In the genomic region with DNA sequence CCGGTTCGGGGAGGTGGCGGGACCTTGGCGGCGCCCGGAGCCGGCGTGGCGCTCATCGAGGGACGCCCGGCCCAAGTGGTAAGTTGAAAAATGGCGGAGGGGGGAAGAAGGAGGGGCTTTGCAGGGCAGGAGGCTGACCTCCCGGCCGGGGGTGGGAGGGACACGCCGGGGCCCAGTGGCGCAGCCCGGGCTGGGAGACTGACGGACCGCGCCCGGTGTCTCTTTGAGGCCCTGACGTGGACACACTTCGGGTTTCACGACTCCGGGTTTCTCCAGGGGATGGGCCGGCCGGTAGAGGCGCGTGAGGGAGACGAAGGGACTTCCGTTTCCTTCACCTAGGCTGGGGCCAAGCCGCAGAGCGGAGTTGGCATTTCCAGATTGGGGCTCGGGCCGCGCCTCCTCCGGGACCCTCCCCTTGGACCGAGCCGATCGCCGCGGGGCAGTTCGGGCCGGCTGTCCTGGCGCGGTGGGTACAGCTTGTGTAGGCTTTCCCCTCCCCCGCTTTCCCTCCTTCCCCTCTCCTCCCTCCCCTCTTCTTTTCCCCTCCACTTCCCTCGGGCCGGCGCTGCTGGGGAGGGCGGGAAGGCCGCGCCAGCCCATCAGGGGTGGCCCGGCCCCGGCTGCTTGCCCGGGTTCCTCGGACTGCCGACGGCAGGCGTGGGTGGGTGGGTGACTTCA, we compare ENCODE assay signal across 8 cellular contexts. TPM values are rescaled to one million over a fixed set of nuclear protein-coding genes. Genes with fewer than 3 reads are reported as not detected.
DNase-seq lines count a peak whose midpoint lies in the region; ATAC-seq and TF ChIP-seq lines count a peak whose summit lies in the region.

Gene XIAP, plus strand, starts transcription at position 226 of the 678 bp plus-strand sequence. CDS start 25,610 bp downstream, outside the sequence.

- H3K36me3 ChIP-seq in KMS-11 (ENCODE audit: insufficient read depth) (no peaks in the 10 kb centered on the region), gastroesophageal sphincter (no peaks in the 10 kb centered on the region), suprapubic skin (no peaks in the 10 kb centered on the region)

- H3K27ac ChIP-seq in KMS-11, result peak within 1 kb of the TSS; percentile 92
- H3K27ac ChIP-seq in gastroesophageal sphincter, result peak within 1 kb of the TSS; percentile 90 to 97 (median 94)
- H3K27ac ChIP-seq in suprapubic skin, result peak within 1 kb of the TSS; percentile 98

- peak; percentile 90 for DNase-seq in EL
- DNase-seq in SK-MEL-5 (ENCODE audit: low read depth, low spot score), result peak; percentile 90
- DNase-seq in activated naive CD4-positive, alpha-beta T cell treated with anti-CD3 and anti-CD28 coated beads for 36 hours, result peak; percentile 70
- peak in 54 of 56 donors; percentile 18 to 86 (median 71) for DNase-seq in nucleus accumbens (lab: John Stamatoyannopoulos, UW)
- DNase-seq in suprapubic skin (ENCODE audit: low spot score in 2 of 2), result peak; percentile 82 to 87

- H3K4me3 ChIP-seq in KMS-11 (IDR thresholded peaks at IDR 0.05; ENCODE audit: insufficient read depth, low read depth, low read length), result no peak within 1 kb of the TSS
- H3K4me3 ChIP-seq in gastroesophageal sphincter, result peak within 1 kb of the TSS; percentile 64 to 74
- peak within 1 kb of the TSS; percentile 67 for H3K4me3 ChIP-seq in suprapubic skin

- 60% methylated on average over 1 of the region's 62 CpGs; no CpG with 5 or more reads in 1 of the 2 donors for WGBS in gastroesophageal sphincter (ENCODE audit: low coverage in 1 of 2), 2 donors
- WGBS in suprapubic skin, result 35% methylated on average over 23 of the region's 62 CpGs

- TF ChIP-seq CTCF in KMS-11 (conservative IDR thresholded peaks at IDR 0.05; ENCODE audit: low read depth, low read length) (no peak), gastroesophageal sphincter (IDR thresholded peaks at IDR 0.05) (peak in 1 of 4 experiments; percentile 8), suprapubic skin (IDR thresholded peaks at IDR 0.05) (no peak)

- no peaks in the 10 kb centered on the region for H3K9me3 Mint-ChIP-seq in activated naive CD4-positive, alpha-beta T cell treated with anti-CD3 and anti-CD28 coated beads for 36 hours

- peak within 1 kb of the TSS; percentile 87 for H2AFZ ChIP-seq in KMS-11 (ENCODE audit: low read depth)

- peaks cover 38% of the 10 kb centered on the region for H3K79me2 ChIP-seq in KMS-11 (ENCODE audit: insufficient read depth, low read depth)

- TF ChIP-seq POLR2A in gastroesophageal sphincter (IDR thresholded peaks at IDR 0.05) (peak; percentile 45 to 52), suprapubic skin (IDR thresholded peaks at IDR 0.05) (peak in 1 of 2 donors; percentile 31)

- H3K27ac Mint-ChIP-seq in activated naive CD4-positive, alpha-beta T cell treated with anti-CD3 and anti-CD28 coated beads for 36 hours, result peak within 1 kb of the TSS; percentile 92

- peaks cover 11% of the 10 kb centered on the region for H3K4me1 Mint-ChIP-seq in activated naive CD4-positive, alpha-beta T cell treated with anti-CD3 and anti-CD28 coated beads for 36 hours (ENCODE audit: low read depth)

- peaks cover 2% of the 10 kb centered on the region for H3K36me3 Mint-ChIP-seq in activated naive CD4-positive, alpha-beta T cell treated with anti-CD3 and anti-CD28 coated beads for 36 hours (ENCODE audit: low read depth)

- H3K9ac ChIP-seq in KMS-11, result peak within 1 kb of the TSS; percentile 91

- in situ Hi-C loops in SK-MEL-5 (cut with HindIII; ENCODE audit: low pct_unique_long_range_greater_than_20kb, low sequenced_read_pairs), result no loop called here

- no peaks in the 10 kb centered on the region for H3K27me3 ChIP-seq in KMS-11 (ENCODE audit: insufficient read depth, low read depth)
- no peaks in the 10 kb centered on the region for H3K27me3 ChIP-seq in gastroesophageal sphincter
- no peaks in the 10 kb centered on the region for H3K27me3 ChIP-seq in suprapubic skin

- H3K4me2 ChIP-seq in KMS-11, result peak within 1 kb of the TSS; percentile 81

- ATAC-seq in GM21737 (IDR thresholded peaks at IDR 0.05; ENCODE audit: unreplicated experiment) (peak; percentile 81), gastroesophageal sphincter (peak; percentile 96)

- H3K4me1 ChIP-seq in KMS-11 (ENCODE audit: low read depth, poor library complexity, severe bottlenecking), result peaks cover 6% of the 10 kb centered on the region
- peaks cover 0 to 19% (median 0%) of the 10 kb centered on the region in 3 donors for H3K4me1 ChIP-seq in gastroesophageal sphincter
- H3K4me1 ChIP-seq in suprapubic skin, result peaks cover 6% of the 10 kb centered on the region

- peak within 1 kb of the TSS; percentile 79 for H3K4me3 Mint-ChIP-seq in activated naive CD4-positive, alpha-beta T cell treated with anti-CD3 and anti-CD28 coated beads for 36 hours

- TF ChIP-seq EP300 in gastroesophageal sphincter (IDR thresholded peaks at IDR 0.05) (no peak), suprapubic skin (IDR thresholded peaks at IDR 0.05) (no peak)

- CTCF ChIA-PET in activated naive CD4-positive, alpha-beta T cell treated with anti-CD3 and anti-CD28 coated beads for 36 hours (lab: Charles Lee), result interaction anchor here (1.5 kb wide), 1 partner anchor 27 kb away, joined by 3 read pairs; no protein-coding TSS in a partner anchor

- peaks cover 2% of the 10 kb centered on the region for H3K27me3 Mint-ChIP-seq in activated naive CD4-positive, alpha-beta T cell treated with anti-CD3 and anti-CD28 coated beads for 36 hours (ENCODE audit: low read depth)

- H4K20me1 ChIP-seq in KMS-11 (ENCODE audit: insufficient read depth), result no peaks in the 10 kb centered on the region

- intact Hi-C loops in activated naive CD4-positive, alpha-beta T cell treated with anti-CD3 and anti-CD28 coated beads for 36 hours (cut with micrococcal nuclease), result loop anchor here (1.0 to 10.0 kb wide), 5 partner anchors 19 to 487 kb away; partner anchors contain the start of gene SH2D1A

- H3K9me3 ChIP-seq in gastroesophageal sphincter (no peaks in the 10 kb centered on the region), suprapubic skin (no peaks in the 10 kb centered on the region)

RNA-seq across cellular contexts. Expression of gene XIAP, which starts in this region (rescaled TPM):
- total RNA-seq in SK-MEL-5 (2014; rRNA removed; shearing (Covaris generic)), result 38.3 and 40.3 TPM in 2 replicates
- 26.6 and 32.9 TPM in 2 replicates for polyA plus RNA-seq in SK-MEL-5 (2015; cell fraction: cytosol; rRNA removed)
- 8.1 and 12.7 TPM in 2 replicates for polyA plus RNA-seq in SK-MEL-5 (2015; cell fraction: nucleus; rRNA removed)
- total RNA-seq in activated naive CD4-positive, alpha-beta T cell treated with anti-CD3 and anti-CD28 coated beads for 36 hours, result 10 to 100 TPM; 24.0 to 24.5 TPM
- total RNA-seq in gastroesophageal sphincter, result 10 to 100 TPM; 34.5 to 50.4 (median 42.9) TPM
- 10 to 100 TPM; 20.9 to 27.6 (median 24.4) TPM for total RNA-seq in suprapubic skin
